In genomic region chr18:62584241-62585120, GRCh38 we compare ENCODE assay signal across 8 cellular contexts.
DNase-seq lines count a peak whose midpoint lies in the region; ATAC-seq and TF ChIP-seq lines count a peak whose summit lies in the region.

No MANE protein-coding gene starts in this region.

- ATAC-seq in CD8-positive, alpha-beta T cell: peak; percentile 99
- ATAC-seq in GM19395 (IDR thresholded peaks at IDR 0.05; ENCODE audit: unreplicated experiment) (peak; percentile 87), HG03565 (IDR thresholded peaks at IDR 0.05; ENCODE audit: unreplicated experiment) (peak; percentile 74)
- ATAC-seq in effector memory CD8-positive, alpha-beta T cell (replicated peaks): peak; percentile 94

- no peak overlapping the region for H2AK5ac ChIP-seq in mesendoderm (ENCODE audit: low read length)

- H2BK120ac ChIP-seq in mesendoderm (ENCODE audit: low read depth, low read length): no peak overlapping the region

- POLR2A ChIA-PET in CD8-positive, alpha-beta T cell (lab: Charles Lee): interaction anchor here (0.8 to 1.4 kb wide), 3 partner anchors 57 to 497 kb away, joined by 3 to 6 read pairs (median 3); no protein-coding TSS in a partner anchor

- H4K5ac ChIP-seq in mesendoderm (ENCODE audit: low read length): no peak overlapping the region

- H3K36me3 Mint-ChIP-seq in CD8-positive, alpha-beta T cell: peaks cover 14% of the 10 kb centered on the region
- H3K36me3 Mint-ChIP-seq in effector memory CD8-positive, alpha-beta T cell (ENCODE audit: insufficient read depth): peaks cover 21% of the 10 kb centered on the region

- H3K23ac ChIP-seq in mesendoderm (ENCODE audit: low read length): no peak overlapping the region

- no peaks in the 10 kb centered on the region for H3K9me3 ChIP-seq in CD8-positive, alpha-beta T cell (ENCODE audit: low read length)

- no peak overlapping the region for H2BK5ac ChIP-seq in mesendoderm (ENCODE audit: low read length)

- WGBS in mesendoderm (ENCODE audit: extremely low coverage, insufficient coverage, low lambda C conversion rate): no CpG with 5 or more reads among the region's 23 CpGs

- no peaks in the 10 kb centered on the region for H3K79me1 ChIP-seq in mesendoderm (ENCODE audit: low read length)

- H3K79me2 ChIP-seq in mesendoderm (ENCODE audit: control insufficient read depth, insufficient read depth, low read length): no peaks in the 10 kb centered on the region

- no peak overlapping the region for H2BK15ac ChIP-seq in mesendoderm (replicated peaks; ENCODE audit: low read depth)

- H3K18ac ChIP-seq in mesendoderm (ENCODE audit: low read length): peak overlapping the region; percentile 43

- CTCF ChIA-PET in CD8-positive, alpha-beta T cell (lab: Charles Lee): interaction anchor here (0.6 to 3.2 kb wide), 34 partner anchors 9 to 811 kb away, joined by 3 to 36 read pairs (median 4); partner anchors contain the start of gene ZCCHC2

- peak overlapping the region; percentile 28 for H3K9ac ChIP-seq in mesendoderm (ENCODE audit: low read length)

- peaks cover 16% of the 10 kb centered on the region for H3K4me1 ChIP-seq in CD8-positive, alpha-beta T cell (ENCODE audit: insufficient read depth, low read length)
- no peaks in the 10 kb centered on the region for H3K4me1 ChIP-seq in mesendoderm (ENCODE audit: control insufficient read depth, low read depth, low read length)

- no peaks in the 10 kb centered on the region for H3K9me3 Mint-ChIP-seq in CD8-positive, alpha-beta T cell
- H3K9me3 Mint-ChIP-seq in effector memory CD8-positive, alpha-beta T cell: no peaks in the 10 kb centered on the region

- no peaks in the 10 kb centered on the region for H3K27me3 Mint-ChIP-seq in CD8-positive, alpha-beta T cell (ENCODE audit: low read depth)
- H3K27me3 Mint-ChIP-seq in effector memory CD8-positive, alpha-beta T cell: no peaks in the 10 kb centered on the region

- no peak overlapping the region for H3K4ac ChIP-seq in mesendoderm (ENCODE audit: low read depth, low read length)

- peak; percentile 62 to 86 (median 79) for DNase-seq in CD8-positive, alpha-beta T cell
- DNase-seq in NCI-H82 (lab: John Stamatoyannopoulos, UW) (peak; percentile 92), mesendoderm (peak; percentile 94)
- peak; percentile 89 for DNase-seq in activated CD8-positive, alpha-beta memory T cell treated with anti-CD3 and anti-CD28 coated beads for 24 hours
- DNase-seq in effector memory CD8-positive, alpha-beta T cell: peak; percentile 80 to 87 (median 82)
- peak; percentile 68 to 76 for DNase-seq in stimulated activated CD8-positive, alpha-beta memory T cell treated with anti-CD3 and anti-CD28 coated beads, Interleukin-15, amount 100 ng/mL, for 48 hours (ENCODE audit: low read depth in 2 of 2)

- peak overlapping the region; percentile 33 for H3K4me3 Mint-ChIP-seq in CD8-positive, alpha-beta T cell
- H3K4me3 Mint-ChIP-seq in effector memory CD8-positive, alpha-beta T cell: peak overlapping the region; percentile 44 to 67

- no peak overlapping the region for H4K8ac ChIP-seq in mesendoderm (ENCODE audit: low read depth, low read length)

- peak; percentile 98 for TF ChIP-seq CTCF in CD8-positive, alpha-beta T cell (IDR thresholded peaks at IDR 0.05)

- H3K27ac ChIP-seq in CD8-positive, alpha-beta T cell (ENCODE audit: low read depth, low read length): no peak overlapping the region
- H3K27ac ChIP-seq in mesendoderm (ENCODE audit: low read depth, low read length): no peak overlapping the region

- peaks cover 29% of the 10 kb centered on the region for H3K4me1 Mint-ChIP-seq in CD8-positive, alpha-beta T cell (ENCODE audit: low read depth)
- H3K4me1 Mint-ChIP-seq in effector memory CD8-positive, alpha-beta T cell (ENCODE audit: low read depth in 2 of 2): peaks cover 19 to 21% of the 10 kb centered on the region in 2 donors

- peak overlapping the region; percentile 39 for H3K27ac Mint-ChIP-seq in CD8-positive, alpha-beta T cell
- peak overlapping the region; percentile 44 to 79 for H3K27ac Mint-ChIP-seq in effector memory CD8-positive, alpha-beta T cell

- H3K4me3 ChIP-seq in CD8-positive, alpha-beta T cell (ENCODE audit: low read depth, low read length): no peak overlapping the region
- H3K4me3 ChIP-seq in mesendoderm (ENCODE audit: low read length): no peak overlapping the region

- H3K4me2 ChIP-seq in mesendoderm (ENCODE audit: low read length): peak overlapping the region; percentile 14

- H3K27me3 ChIP-seq in CD8-positive, alpha-beta T cell (ENCODE audit: insufficient read depth, low read length): no peaks in the 10 kb centered on the region
- no peaks in the 10 kb centered on the region for H3K27me3 ChIP-seq in mesendoderm (ENCODE audit: insufficient read depth, low read length, poor library complexity)

- intact Hi-C loops in CD8-positive, alpha-beta T cell (cut with DNase I, micrococcal nuclease): loop anchor here (1.0 to 5.0 kb wide), 12 partner anchors 58 to 401 kb away; partner anchors contain the start of genes PHLPP1 (in 2 of the 2), PIGN (in 1 of the 2), RELCH (in 1 of the 2) and TNFRSF11A (in 1 of the 2)

- H3K36me3 ChIP-seq in CD8-positive, alpha-beta T cell (ENCODE audit: insufficient read depth, low read length): no peaks in the 10 kb centered on the region
- no peaks in the 10 kb centered on the region for H3K36me3 ChIP-seq in mesendoderm (ENCODE audit: control insufficient read depth, insufficient read depth, low read length)

- H3K56ac ChIP-seq in mesendoderm (ENCODE audit: low read length): peak overlapping the region; percentile 52
